ENCODE assay signal across 14 cellular contexts in the genomic region with DNA sequence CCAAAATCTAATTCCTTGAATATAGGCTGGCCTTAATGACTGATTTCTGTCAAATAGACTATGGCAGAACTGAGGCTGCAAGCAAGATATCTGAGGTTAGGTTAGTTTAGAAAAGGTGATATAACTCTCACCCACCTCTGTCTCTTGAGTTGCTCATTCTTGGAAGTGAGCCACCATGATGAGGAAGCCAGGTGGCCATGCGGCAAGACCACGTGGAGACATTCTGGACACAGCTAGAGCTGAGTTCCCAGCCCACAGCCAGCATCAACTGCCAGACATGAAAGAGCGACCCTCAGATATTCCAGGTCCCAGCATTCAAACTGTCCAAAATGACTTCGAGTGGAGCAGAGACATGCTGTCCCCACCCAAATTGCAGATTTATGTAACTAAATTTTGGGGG.
"Had no signal": no experiment of that assay in that cellular context is flagged by ENCODE, and none has a peak within 500 bp of the region (broad histone marks: within the 10 kb centered on the region; RNA-seq: fewer than 3 reads in every experiment).

No MANE protein-coding gene starts in this region.

- ATAC-seq: activated naive CD8-positive, alpha-beta T cell treated with anti-CD3 and anti-CD28 coated beads, Interleukin-2, amount 50 U/mL, for 24 hours; esophagus mucosa; mucosa of descending colon; naive thymus-derived CD8-positive, alpha-beta T cell; stimulated activated naive B cell treated with anti-CD40 and anti-IgM and Interleukin-4, amounts not matched to agents 10 μg/mL and 1 μg/mL and 100 μg/mL, for 72 hours had no signal

- H3K27me3 ChIP-seq: neutrophil, thyroid gland had no signal

- H2AFZ ChIP-seq: parathyroid adenoma had no signal

- H3K27ac ChIP-seq: neutrophil, parathyroid adenoma, thyroid gland had no signal

- H3K36me3 ChIP-seq: neutrophil had no signal

- H3K4me3 Mint-ChIP-seq: activated naive CD8-positive, alpha-beta T cell treated with anti-CD3 and anti-CD28 coated beads, Interleukin-2, amount 50 U/mL, for 24 hours; naive thymus-derived CD8-positive, alpha-beta T cell; stimulated activated naive B cell treated with anti-CD40 and anti-IgM and Interleukin-4, amounts not matched to agents 10 μg/mL and 1 μg/mL and 100 μg/mL, for 72 hours had no signal

- H3K27me3 Mint-ChIP-seq: activated naive CD8-positive, alpha-beta T cell treated with anti-CD3 and anti-CD28 coated beads, Interleukin-2, amount 50 U/mL, for 24 hours; naive thymus-derived CD8-positive, alpha-beta T cell; stimulated activated naive B cell treated with anti-CD40 and anti-IgM and Interleukin-4, amounts not matched to agents 10 μg/mL and 1 μg/mL and 100 μg/mL, for 72 hours had no signal

- H3K4me1 ChIP-seq: parathyroid adenoma, thyroid gland had no signal

- H3K27ac Mint-ChIP-seq: activated naive CD8-positive, alpha-beta T cell treated with anti-CD3 and anti-CD28 coated beads, Interleukin-2, amount 50 U/mL, for 24 hours; stimulated activated naive B cell treated with anti-CD40 and anti-IgM and Interleukin-4, amounts not matched to agents 10 μg/mL and 1 μg/mL and 100 μg/mL, for 72 hours had no signal

- H3K4me3 ChIP-seq: mucosa of descending colon, thyroid gland had no signal

- H3K9me3 Mint-ChIP-seq: activated naive CD8-positive, alpha-beta T cell treated with anti-CD3 and anti-CD28 coated beads, Interleukin-2, amount 50 U/mL, for 24 hours had no signal

- H3K79me2 ChIP-seq: parathyroid adenoma had no signal

- DNase-seq: activated CD4-positive, alpha-beta T cell treated with anti-CD3 and anti-CD28 coated beads for 48 hours; activated CD8-positive, alpha-beta memory T cell treated with anti-CD3 and anti-CD28 coated beads for 24 hours; activated naive CD4-positive, alpha-beta T cell treated with Interleukin-2 at 50 U/mL for 16 hours; activated naive CD8-positive, alpha-beta T cell treated with anti-CD3 and anti-CD28 coated beads, Interleukin-2, amount 50 U/mL, for 24 hours; aorta; mammary epithelial cell; mucosa of descending colon; naive thymus-derived CD8-positive, alpha-beta T cell; stimulated activated naive B cell treated with anti-CD40 and anti-IgM and Interleukin-4, amounts not matched to agents 10 μg/mL and 1 μg/mL and 100 μg/mL, for 72 hours; T-helper 2 cell; thyroid gland had no signal
